9 cellular contexts compared by ENCODE assay signal in genomic region chr3:10551821-10552630, GRCh38. TPM values are rescaled to one million over a fixed set of nuclear protein-coding genes. Genes with fewer than 3 reads are reported as not detected.
DNase-seq lines count a peak whose midpoint lies in the region; ATAC-seq and TF ChIP-seq lines count a peak whose summit lies in the region.
"Had no signal": no experiment of that assay in that cellular context is flagged by ENCODE, and none has a peak within 500 bp of the region (broad histone marks: within the 10 kb centered on the region; RNA-seq: fewer than 3 reads in every experiment).

No MANE protein-coding gene starts in this region.

- intact Hi-C loops in ovary (cut with DNase I): no loop called here

- no peak overlapping the region for H3K9ac ChIP-seq in adipocyte (ENCODE audit: low read length)

- peaks cover 41% of the 10 kb centered on the region for H3K4me1 Mint-ChIP-seq in stimulated activated naive CD8-positive, alpha-beta T cell treated with anti-CD3 and anti-CD28 coated beads, Interleukin-15, Interleukin-2, amounts not matched to agents 100 ng/mL and 50 ng/mL, for 24 hours (ENCODE audit: low read depth)

- no peak overlapping the region for H3K27ac ChIP-seq in ovary
- H3K27ac ChIP-seq: pancreas had no signal

- H3K9me3 ChIP-seq in adipocyte (ENCODE audit: control insufficient read depth, low read length): no peaks in the 10 kb centered on the region
- H3K9me3 ChIP-seq in ovary: no peaks in the 10 kb centered on the region
- H3K9me3 ChIP-seq: pancreas had no signal

- no peak for TF ChIP-seq EP300 in ovary (IDR thresholded peaks at IDR 0.05)

- no peaks in the 10 kb centered on the region for H3K36me3 Mint-ChIP-seq in stimulated activated naive CD8-positive, alpha-beta T cell treated with anti-CD3 and anti-CD28 coated beads, Interleukin-15, Interleukin-2, amounts not matched to agents 100 ng/mL and 50 ng/mL, for 24 hours (ENCODE audit: low read depth)

- peaks cover 15% of the 10 kb centered on the region for H3K27me3 Mint-ChIP-seq in stimulated activated naive CD8-positive, alpha-beta T cell treated with anti-CD3 and anti-CD28 coated beads, Interleukin-15, Interleukin-2, amounts not matched to agents 100 ng/mL and 50 ng/mL, for 24 hours

- H3K4me3 ChIP-seq in adipocyte (ENCODE audit: low read length) (no peak overlapping the region), ovary (no peak overlapping the region)
- H3K4me3 ChIP-seq: pancreas had no signal

- no peak for TF ChIP-seq CTCF in ovary (IDR thresholded peaks at IDR 0.05)

- no peak for TF ChIP-seq POLR2A in ovary (IDR thresholded peaks at IDR 0.05)

- peak; percentile 49 for DNase-seq in T-helper 9 cell
- peak; percentile 27 for DNase-seq in adipocyte (ENCODE audit: low read depth)
- peak; percentile 26 for DNase-seq in mucosa of gallbladder (ENCODE audit: low spot score)
- no peak for DNase-seq in ovary
- DNase-seq: pancreas had no signal

- H3K36me3 ChIP-seq in adipocyte (ENCODE audit: control insufficient read depth, insufficient read depth, low read length, severe bottlenecking): no peaks in the 10 kb centered on the region
- H3K36me3 ChIP-seq in ovary: no peaks in the 10 kb centered on the region
- H3K36me3 ChIP-seq: pancreas had no signal

- WGBS in ovary, 3 donors: 71 to 72% (median 71%) methylated on average over 19 of the region's 19 CpGs

- peak overlapping the region; percentile 82 for H3K27ac Mint-ChIP-seq in stimulated activated naive CD8-positive, alpha-beta T cell treated with anti-CD3 and anti-CD28 coated beads, Interleukin-15, Interleukin-2, amounts not matched to agents 100 ng/mL and 50 ng/mL, for 24 hours

- H3K27me3 ChIP-seq in adipocyte (replicated peaks; ENCODE audit: control insufficient read depth, insufficient read depth, low read length) (peaks cover 55% of the 10 kb centered on the region), ovary (no peaks in the 10 kb centered on the region)
- H3K27me3 ChIP-seq: pancreas had no signal

- peak overlapping the region; percentile 49 for H3K4me3 Mint-ChIP-seq in stimulated activated naive CD8-positive, alpha-beta T cell treated with anti-CD3 and anti-CD28 coated beads, Interleukin-15, Interleukin-2, amounts not matched to agents 100 ng/mL and 50 ng/mL, for 24 hours

- H3K4me1 ChIP-seq in adipocyte (ENCODE audit: control insufficient read depth, insufficient read depth, low read length) (no peaks in the 10 kb centered on the region), ovary (ENCODE audit: insufficient read depth) (no peaks in the 10 kb centered on the region)
- H3K4me1 ChIP-seq: pancreas had no signal

- no peaks in the 10 kb centered on the region for H3K9me3 Mint-ChIP-seq in stimulated activated naive CD8-positive, alpha-beta T cell treated with anti-CD3 and anti-CD28 coated beads, Interleukin-15, Interleukin-2, amounts not matched to agents 100 ng/mL and 50 ng/mL, for 24 hours

- ATAC-seq in HG03108 (IDR thresholded peaks at IDR 0.05; ENCODE audit: unreplicated experiment): peak; percentile 50
- no peak for ATAC-seq in HG02840 (IDR thresholded peaks at IDR 0.05; ENCODE audit: low FRiP score, unreplicated experiment)
- no peak for ATAC-seq in GM21723 (IDR thresholded peaks at IDR 0.05; ENCODE audit: unreplicated experiment)

RNA-seq across cellular contexts. Expression of gene ATP2B2, which starts 46.6 kb away (rescaled TPM):
- total RNA-seq in mucosa of gallbladder: 0.09 TPM
- total RNA-seq in ovary: 10 to 100 TPM in 1 of 7 donors, 1 to 10 TPM in 1, under 1 TPM in 3, not detected in 2; 0.48 to 11.6 (median 0.87) TPM
- under 1 TPM; 0.05 to 0.13 TPM for polyA plus RNA-seq in ovary

Comparison
In these comparisons a context has a peak if more than half of its experiments do, and no peak if none do; other contexts are left out.
1. DNase-seq: peak in T-helper 9 cell (single experiment), adipocyte (single experiment) and mucosa of gallbladder (single experiment); none in ovary (0 of 5).